Comparison of ENCODE assay signal across 8 cellular contexts in the genomic region with DNA sequence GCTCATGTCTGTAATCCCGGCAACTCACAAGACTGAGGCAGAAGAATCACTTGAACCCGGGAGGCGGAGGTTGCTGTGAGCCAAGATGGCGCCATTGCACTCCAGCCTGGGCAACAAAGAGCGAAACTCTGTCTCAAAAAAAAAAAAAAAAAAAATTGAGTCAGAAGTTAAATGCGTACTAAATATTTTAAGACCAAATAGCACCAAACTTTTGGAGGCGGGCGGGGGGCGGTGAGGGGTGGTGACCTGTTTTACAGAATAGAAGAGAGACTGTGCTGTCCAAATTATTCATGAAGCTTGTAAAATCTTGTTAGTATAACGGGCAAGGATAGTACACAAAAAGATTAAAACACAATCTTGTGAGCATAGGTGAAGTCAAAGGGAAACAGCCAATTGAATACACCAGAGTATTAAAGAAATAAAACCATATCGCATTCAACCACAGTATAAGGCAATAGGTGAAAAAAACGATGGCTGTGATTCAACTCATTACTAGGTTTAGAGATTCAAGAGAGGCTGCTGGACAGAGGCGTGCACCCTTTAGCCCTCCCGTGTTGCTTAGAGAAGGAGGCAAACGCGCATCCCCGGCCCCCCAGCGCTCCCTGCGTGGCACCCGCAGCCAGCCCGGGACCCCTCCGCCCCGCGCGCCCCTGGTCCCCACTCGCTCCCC. TPM values are rescaled to one million over a fixed set of nuclear protein-coding genes. Genes with fewer than 3 reads are reported as not detected.
DNase-seq lines count a peak whose midpoint lies in the region; ATAC-seq and TF ChIP-seq lines count a peak whose summit lies in the region.

No MANE protein-coding gene starts in this region.

- no peaks in the 10 kb centered on the region for H3K4me1 Mint-ChIP-seq in endodermal cell
- peaks cover 11 to 27% (median 24%) of the 10 kb centered on the region in 4 donors for H3K4me1 Mint-ChIP-seq in naive thymus-derived CD8-positive, alpha-beta T cell

- CTCF ChIA-PET in AG04449 (lab: Yijun Ruan, JAX), result no interaction called here
- CTCF ChIA-PET in RWPE1 (lab: Yijun Ruan, JAX), result no interaction called here

- peak; percentile 16 for ATAC-seq in GM21717 (IDR thresholded peaks at IDR 0.05; ENCODE audit: unreplicated experiment)
- peak; percentile 8 to 11 for ATAC-seq in naive thymus-derived CD8-positive, alpha-beta T cell

- peak overlapping the region; percentile 96 for H3K27ac ChIP-seq in RWPE1
- peak overlapping the region; percentile 97 for H3K27ac ChIP-seq in endodermal cell (ENCODE audit: low read depth, low read length)

- WGBS in endodermal cell (ENCODE audit: insufficient coverage in 1 of 2, insufficient read length in 1 of 2), 2 experiments, result 30 to 56% methylated on average over 12 to 25 of the region's 26 CpGs

- H3K4me3 ChIP-seq in AG04449 (ENCODE audit: low read depth, low read length), result peak overlapping the region; percentile 93
- H3K4me3 ChIP-seq in endodermal cell (ENCODE audit: low read length), result peak overlapping the region; percentile 94

- no peak for TF ChIP-seq CTCF in AG04449 (IDR thresholded peaks at IDR 0.05; ENCODE audit: insufficient read depth, low read length, missing control alignments)
- TF ChIP-seq CTCF in RWPE1 (conservative IDR thresholded peaks at IDR 0.05; ENCODE audit: low read depth), result no peak
- TF ChIP-seq CTCF in endodermal cell (conservative IDR thresholded peaks at IDR 0.05), result no peak
- no peak for TF ChIP-seq CTCF in GM20000 (IDR thresholded peaks at IDR 0.05; ENCODE audit: extremely low read depth, missing control alignments)

- no peaks in the 10 kb centered on the region for H3K4me1 ChIP-seq in endodermal cell (ENCODE audit: control insufficient read depth, insufficient read depth, low read length)

- DNase-seq in AG04449 (ENCODE audit: low read depth, low spot score) (no peak), RWPE1 (ENCODE audit: low spot score) (peak; percentile 27), endodermal cell (peak; percentile 52), GM20000 (ENCODE audit: low spot score) (no peak), cerebellar cortex (ENCODE audit: low spot score) (no peak), NCI-H1436 treated with DMSO at 0.1 percent for 48 hours (lab: John Stamatoyannopoulos, UW) (no peak)
- peak in 3 of 10 donors; percentile 7 to 63 (median 25) for DNase-seq in naive thymus-derived CD8-positive, alpha-beta T cell

- H3K9ac ChIP-seq in endodermal cell (ENCODE audit: extremely low read depth, low read length, poor library complexity, severe bottlenecking), result peak overlapping the region; percentile 77

- H3K4me3 Mint-ChIP-seq in endodermal cell, result peak overlapping the region; percentile 97
- peak overlapping the region; percentile 90 to 98 (median 96) for H3K4me3 Mint-ChIP-seq in naive thymus-derived CD8-positive, alpha-beta T cell

- peaks cover 46% of the 10 kb centered on the region for H3K36me3 ChIP-seq in endodermal cell (ENCODE audit: control insufficient read depth, insufficient read depth, low read length)

- H3K9me3 ChIP-seq in endodermal cell (ENCODE audit: control insufficient read depth, low read length), result peaks cover 77% of the 10 kb centered on the region

- no peaks in the 10 kb centered on the region for H3K27me3 Mint-ChIP-seq in endodermal cell (ENCODE audit: insufficient read depth)
- no peaks in the 10 kb centered on the region for H3K27me3 Mint-ChIP-seq in naive thymus-derived CD8-positive, alpha-beta T cell

- peaks cover 60% of the 10 kb centered on the region for H3K9me3 Mint-ChIP-seq in endodermal cell
- H3K9me3 Mint-ChIP-seq in naive thymus-derived CD8-positive, alpha-beta T cell, result peaks cover 11 to 90% (median 35%) of the 10 kb centered on the region in 9 donors

- peak overlapping the region; percentile 100 for H3K27ac Mint-ChIP-seq in endodermal cell
- peak overlapping the region; percentile 84 to 100 (median 100) for H3K27ac Mint-ChIP-seq in naive thymus-derived CD8-positive, alpha-beta T cell

- no peaks in the 10 kb centered on the region for H3K27me3 ChIP-seq in endodermal cell (ENCODE audit: control insufficient read depth, insufficient read depth, low read length, poor library complexity, severe bottlenecking)

- peaks cover 63% of the 10 kb centered on the region for H3K36me3 Mint-ChIP-seq in endodermal cell (ENCODE audit: low read depth)
- H3K36me3 Mint-ChIP-seq in naive thymus-derived CD8-positive, alpha-beta T cell, result peaks cover 40 to 76% (median 64%) of the 10 kb centered on the region in 3 donors

- POLR2A ChIA-PET in AG04449 (lab: Yijun Ruan, JAX) (interaction anchor here (1.2 to 1.4 kb wide), 2 partner anchors 50 to 52 kb away, joined by 4 to 5 read pairs; partner anchors contain the start of gene ZNF268), RWPE1 (lab: Yijun Ruan, JAX; ENCODE audit: low non-redundant PET) (interaction anchor here (0.5 kb wide), 2 partner anchors 38 to 52 kb away, joined by 3 to 4 read pairs; partner anchors contain the start of gene ZNF268)
- POLR2A ChIA-PET in naive thymus-derived CD8-positive, alpha-beta T cell (lab: Charles Lee), result interaction anchor here (0.7 to 2.8 kb wide), 7 partner anchors 48 to 368 kb away, joined by 3 to 16 read pairs (median 4); partner anchors contain the start of genes ANKLE2, ZNF268 and ZNF84

RNA-seq across cellular contexts. Expression of gene ZNF891, which starts 0.6 kb away (rescaled TPM):
- 1 to 10 TPM; 3.7 to 3.9 TPM for total RNA-seq in endodermal cell
- 1.9 TPM for polyA plus RNA-seq in endodermal cell (2013, experiment 1 of 2)
- 1.8 TPM for polyA plus RNA-seq in endodermal cell (2013, experiment 2 of 2)
- total RNA-seq in naive thymus-derived CD8-positive, alpha-beta T cell, result 1 to 10 TPM; 7.0 to 8.1 TPM
- under 1 TPM; 0.35 to 0.82 (median 0.69) TPM for polyA plus RNA-seq in naive thymus-derived CD8-positive, alpha-beta T cell

RNA-seq across cellular contexts. Expression of gene ZNF10, which starts 0.9 kb away (rescaled TPM):
- total RNA-seq in endodermal cell, result 10 to 100 TPM; 12.0 to 16.4 TPM
- polyA plus RNA-seq in endodermal cell (2013, experiment 1 of 2), result 10.5 TPM
- polyA plus RNA-seq in endodermal cell (2013, experiment 2 of 2), result 8.7 TPM
- 10 to 100 TPM; 24.3 TPM for total RNA-seq in naive thymus-derived CD8-positive, alpha-beta T cell
- 10 to 100 TPM; 12.7 to 15.1 (median 14.1) TPM for polyA plus RNA-seq in naive thymus-derived CD8-positive, alpha-beta T cell

RNA-seq across cellular contexts. Expression of gene ZNF140, which starts 48.8 kb away (rescaled TPM):
- total RNA-seq in endodermal cell, result 10 to 100 TPM; 19.0 to 20.9 TPM
- 20.3 TPM for polyA plus RNA-seq in endodermal cell (2013, experiment 1 of 2)
- polyA plus RNA-seq in endodermal cell (2013, experiment 2 of 2), result 23.4 TPM
- 10 to 100 TPM; 22.6 to 26.4 TPM for total RNA-seq in naive thymus-derived CD8-positive, alpha-beta T cell
- 10 to 100 TPM; 18.4 to 22.3 (median 22.0) TPM for polyA plus RNA-seq in naive thymus-derived CD8-positive, alpha-beta T cell

RNA-seq across cellular contexts. Expression of gene ZNF268, which starts 51.8 kb away (rescaled TPM):
- 10 to 100 TPM; 26.4 to 39.5 TPM for total RNA-seq in endodermal cell
- 22.4 TPM for polyA plus RNA-seq in endodermal cell (2013, experiment 1 of 2)
- polyA plus RNA-seq in endodermal cell (2013, experiment 2 of 2), result 21.2 TPM
- 10 to 100 TPM; 32.8 to 36.6 TPM for total RNA-seq in naive thymus-derived CD8-positive, alpha-beta T cell
- polyA plus RNA-seq in naive thymus-derived CD8-positive, alpha-beta T cell, result 10 to 100 TPM; 15.3 to 18.3 (median 16.3) TPM

Comparison
In these comparisons a context has a peak if more than half of its experiments do, and no peak if none do; other contexts are left out.
1. DNase-seq: peak in RWPE1 (single experiment) and endodermal cell (single experiment); none in AG04449 (single experiment), GM20000 (single experiment), cerebellar cortex (single experiment) and NCI-H1436 treated with DMSO at 0.1 percent for 48 hours (single experiment).